Comparison of ENCODE assay signal across 8 cellular contexts in the genomic region with DNA sequence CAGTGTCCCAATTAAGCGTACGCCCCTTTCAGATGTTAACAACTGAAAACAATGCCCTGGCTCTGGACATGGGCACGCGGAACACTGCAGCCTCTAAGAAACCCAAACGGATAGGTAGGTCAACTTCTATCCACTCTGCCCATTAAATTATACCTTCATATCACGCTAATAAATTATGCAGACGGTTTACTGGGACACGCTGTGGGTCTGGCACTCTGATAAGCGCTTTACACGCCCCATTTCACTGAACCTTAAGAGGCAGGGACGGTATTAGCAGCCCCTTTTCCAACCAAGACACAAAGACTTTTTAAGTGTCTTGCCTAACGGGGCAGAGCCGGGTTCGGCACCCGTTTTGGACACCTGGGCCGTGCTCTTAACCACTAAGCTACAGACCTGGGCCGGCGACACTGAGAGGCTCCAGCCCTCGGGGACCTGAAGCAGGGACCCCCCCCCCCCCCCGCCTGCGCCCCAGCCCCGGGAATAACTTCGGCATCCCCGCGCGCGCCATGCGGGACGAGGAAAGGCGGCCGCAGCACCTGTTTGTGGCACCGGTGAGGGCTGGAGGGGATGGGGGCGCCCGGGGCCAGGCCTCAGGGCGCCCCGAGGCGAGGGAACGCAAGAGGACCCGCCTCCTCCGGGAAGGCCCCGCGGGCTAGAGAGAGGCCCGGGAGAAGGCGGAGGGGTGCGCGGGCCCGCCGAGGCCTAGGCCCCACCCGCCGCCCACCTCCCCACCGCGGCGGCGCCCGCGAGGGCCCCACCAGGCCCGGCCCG. TPM values are rescaled to one million over a fixed set of nuclear protein-coding genes. Genes with fewer than 3 reads are reported as not detected.
DNase-seq lines count a peak whose midpoint lies in the region; ATAC-seq and TF ChIP-seq lines count a peak whose summit lies in the region.

No MANE protein-coding gene starts in this region.

- H3K27me3 ChIP-seq in thyroid gland = no peaks in the 10 kb centered on the region

- intact Hi-C loops in thyroid gland (cut with DNase I) = loop anchor here (2.0 to 5.0 kb wide), 3 partner anchors 27 to 90 kb away; partner anchors contain the start of gene ZNFX1

- TF ChIP-seq POLR2A in thyroid gland (IDR thresholded peaks at IDR 0.05) = no peak

- H3K27ac ChIP-seq in 22Rv1 (peak overlapping the region; percentile 89), VCaP (peak overlapping the region; percentile 95), thyroid gland (peak overlapping the region; percentile 81 to 95 (median 88))

- peaks cover 33 to 36% of the 10 kb centered on the region in 2 donors for H3K4me1 ChIP-seq in thyroid gland

- WGBS in thyroid gland, 2 donors = 0 to 1% methylated on average over 29 to 34 of the region's 58 CpGs

- H3K36me3 ChIP-seq in thyroid gland = no peaks in the 10 kb centered on the region

- ATAC-seq in GM18868 (IDR thresholded peaks at IDR 0.05; ENCODE audit: unreplicated experiment) (peak; percentile 40), HG03520 (IDR thresholded peaks at IDR 0.05; ENCODE audit: unreplicated experiment) (peak; percentile 1)

- peak overlapping the region; percentile 63 to 82 (median 74) for H3K4me3 ChIP-seq in thyroid gland (replicated peaks in 1 of 3)

- H3K9me3 ChIP-seq in thyroid gland = no peaks in the 10 kb centered on the region

- TF ChIP-seq CTCF in 22Rv1 (IDR thresholded peaks at IDR 0.05) = no peak
- no peak for TF ChIP-seq CTCF in VCaP (conservative IDR thresholded peaks at IDR 0.05)
- TF ChIP-seq CTCF in thyroid gland (IDR thresholded peaks at IDR 0.05) = no peak

- DNase-seq in effector CD4-positive, alpha-beta T cell = peak; percentile 31
- DNase-seq in myocyte (ENCODE audit: low read depth) = peak; percentile 47
- DNase-seq in thyroid gland = peak; percentile 60 to 64
- DNase-seq in NCI-H1930 (lab: John Stamatoyannopoulos, UW) = no peak

RNA-seq across cellular contexts. Expression of gene STAU1, which starts 0.6 kb away (rescaled TPM):
- total RNA-seq in myocyte (80.7 and 84.7 TPM in 2 replicates), thyroid gland (100 to 1,000 TPM; 154 to 231 (median 167) TPM)
- polyA plus RNA-seq in myocyte (2012) = 71.0 TPM

RNA-seq across cellular contexts. Expression of gene DDX27, which starts 31.7 kb away (rescaled TPM):
- total RNA-seq in myocyte (33.7 and 45.3 TPM in 2 replicates), thyroid gland (10 to 100 TPM; 30.4 to 45.8 (median 38.2) TPM)
- polyA plus RNA-seq in myocyte (2012) = 31.0 TPM

Comparison
In these comparisons a context has a peak if more than half of its experiments do, and no peak if none do; other contexts are left out.
1. DNase-seq: peak in effector CD4-positive, alpha-beta T cell (single experiment), myocyte (single experiment) and thyroid gland (2 of 2); none in NCI-H1930 (0 of 2).
2. Peak in every context shown above with its lines, with median percentiles within 50 percentile points of each other: H3K27ac ChIP-seq.